ENCODE assay signal across 8 cellular contexts in the genomic region with DNA sequence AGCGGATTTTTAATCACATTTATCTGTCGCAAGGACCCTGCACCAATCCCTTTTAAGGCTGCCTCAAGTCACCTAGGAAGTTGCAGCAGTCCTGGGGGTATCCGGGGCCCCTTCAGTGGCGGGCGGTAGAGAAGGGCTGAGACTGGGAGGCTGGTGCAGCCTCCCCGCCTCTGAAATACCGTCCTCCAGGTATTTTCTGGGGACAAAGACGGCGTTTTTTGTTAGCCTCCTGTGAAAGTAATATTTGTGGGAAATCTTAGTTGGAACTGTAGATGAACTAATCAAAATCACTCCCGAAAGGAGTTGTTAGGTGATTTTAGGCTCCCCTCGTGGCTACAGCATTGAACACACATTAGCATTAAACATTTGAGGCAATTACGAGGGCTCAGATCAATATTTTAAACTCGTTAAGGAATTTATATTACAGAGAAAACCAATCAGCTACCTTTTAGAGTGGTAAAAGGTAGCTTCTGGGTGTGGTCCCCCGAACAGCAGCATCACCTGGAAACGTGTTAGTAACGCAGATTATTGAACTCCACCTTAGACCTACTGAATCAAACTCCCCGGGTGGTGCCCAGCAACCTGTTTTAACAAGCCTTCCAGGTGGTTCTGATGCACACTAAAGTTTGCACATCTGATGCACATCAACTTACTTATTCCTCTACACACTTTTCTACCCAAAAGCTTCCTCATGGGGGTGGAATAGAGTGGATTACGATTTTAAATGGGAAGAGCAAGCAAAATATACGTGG. TPM values are rescaled to one million over a fixed set of nuclear protein-coding genes. Genes with fewer than 3 reads are reported as not detected.
DNase-seq lines count a peak whose midpoint lies in the region; ATAC-seq and TF ChIP-seq lines count a peak whose summit lies in the region.

No MANE protein-coding gene starts in this region.

- H3K27ac ChIP-seq in DOHH2 (ENCODE audit: low read depth, low read length) = no peak overlapping the region
- H3K27ac ChIP-seq in GM23248 = no peak overlapping the region
- H3K27ac ChIP-seq in coronary artery = peak overlapping the region; percentile 93 to 98

- H3K36me3 ChIP-seq in DOHH2 (ENCODE audit: control insufficient read depth, low read length) = 0 out of 2 replicates have a peak, but pooled peaks cover 5% of the 10 kb centered on the region
- H3K36me3 ChIP-seq in GM23248 (ENCODE audit: low read depth) = no peaks in the 10 kb centered on the region
- no peaks in the 10 kb centered on the region for H3K36me3 ChIP-seq in mucosa of descending colon (ENCODE audit: low read depth)

- H3K4me3 ChIP-seq in DOHH2 (ENCODE audit: low read length) (peak overlapping the region; percentile 96), GM23248 (peak overlapping the region; percentile 78), coronary artery (peak overlapping the region; percentile 89), mucosa of descending colon (no peak overlapping the region)

- DNase-seq in GM23248 = peak; percentile 24
- peak; percentile 74 for DNase-seq in NCI-H146 treated with DMSO at 0.1 percent for 48 hours (lab: John Stamatoyannopoulos, UW; ENCODE audit: unreplicated experiment)
- DNase-seq in coronary artery (ENCODE audit: low spot score) = no peak
- DNase-seq in mucosa of descending colon = peak in 2 of 3 donors; percentile 39 to 45
- DNase-seq in GM03348 (ENCODE audit: low spot score) = no peak
- DNase-seq in stimulated activated CD4-positive, alpha-beta T cell treated with anti-CD3 and anti-CD28 coated beads, Interleukin-15, amount 100 ng/mL, for 24 hours = no peak
- DNase-seq in AG08396 (ENCODE audit: low spot score) = no peak

- H3K9ac ChIP-seq in GM23248 = peak overlapping the region; percentile 89

- intact Hi-C loops in mucosa of descending colon (cut with DNase I, micrococcal nuclease) = loop anchor here in 1 of 2 donors (5.0 kb wide), 1 partner anchor 162 kb away; the partner anchor contains the start of gene MRPS16

- H4K20me1 ChIP-seq in DOHH2 (ENCODE audit: control insufficient read depth, insufficient read depth, low read depth, low read length) = no peaks in the 10 kb centered on the region
- H4K20me1 ChIP-seq in GM23248 (ENCODE audit: insufficient read depth) = no peaks in the 10 kb centered on the region; the same call in 1 of the 2 replicates

- peak; percentile 54 for ATAC-seq in mucosa of descending colon

- H3K79me2 ChIP-seq in DOHH2 (ENCODE audit: control insufficient read depth, low read length) = peaks cover 42% of the 10 kb centered on the region
- H3K79me2 ChIP-seq in GM23248 (ENCODE audit: insufficient read depth) = peaks cover 28% of the 10 kb centered on the region

- H3F3A ChIP-seq in DOHH2 (ENCODE audit: control insufficient read depth, insufficient read depth) (peaks cover 4% of the 10 kb centered on the region; the same call in 1 of the 2 replicates), GM23248 (ENCODE audit: insufficient read depth) (peaks cover 31% of the 10 kb centered on the region)

- H3K4me2 ChIP-seq in DOHH2 (ENCODE audit: low read length) (peak overlapping the region; percentile 100), GM23248 (ENCODE audit: unreplicated experiment) (peak overlapping the region; percentile 96)

- no peak for TF ChIP-seq CTCF in DOHH2 (IDR thresholded peaks at IDR 0.05; ENCODE audit: low read depth, low read length, poor library complexity, severe bottlenecking)
- no peak for TF ChIP-seq CTCF in coronary artery (IDR thresholded peaks at IDR 0.05)
- no peak for TF ChIP-seq CTCF in mucosa of descending colon (IDR thresholded peaks at IDR 0.05)

- no peaks in the 10 kb centered on the region for H3K9me3 ChIP-seq in DOHH2 (ENCODE audit: control insufficient read depth, insufficient read depth, low read length)
- no peaks in the 10 kb centered on the region for H3K9me3 ChIP-seq in GM23248 (ENCODE audit: low read depth)
- H3K9me3 ChIP-seq in mucosa of descending colon = no peaks in the 10 kb centered on the region

- H3K4me1 ChIP-seq in DOHH2 (ENCODE audit: control insufficient read depth, low read length) (peaks cover 16% of the 10 kb centered on the region), GM23248 (ENCODE audit: insufficient read depth) (peaks cover 19% of the 10 kb centered on the region), mucosa of descending colon (ENCODE audit: low read depth) (peaks cover 17% of the 10 kb centered on the region)

- in situ Hi-C loops in GM23248 (cut with MboI) = no loop called here

- WGBS in GM23248 (ENCODE audit: low coverage in 1 of 2, low lambda C conversion rate in 2 of 2, missing lambda C conversion rate in 2 of 2), 2 experiments = 3 to 4% methylated on average over 19 of the region's 19 CpGs

- H3K27me3 ChIP-seq in DOHH2 (ENCODE audit: control insufficient read depth, low read length) (no peaks in the 10 kb centered on the region), GM23248 (replicated peaks; ENCODE audit: insufficient read depth) (no peaks in the 10 kb centered on the region)

- H2AFZ ChIP-seq in GM23248 = peak overlapping the region; percentile 91

- H3K9me2 ChIP-seq in DOHH2 (replicated peaks; ENCODE audit: control insufficient read depth, low read length) = no peaks in the 10 kb centered on the region
- H3K9me2 ChIP-seq in GM23248 (ENCODE audit: insufficient read depth) = no peaks in the 10 kb centered on the region

RNA-seq across cellular contexts. Expression of gene ANXA7, which starts 0.5 kb away (rescaled TPM):
- 118 and 152 TPM in 2 replicates for total RNA-seq in GM23248 (2014; rRNA removed; shearing (Covaris generic))
- polyA plus RNA-seq in GM23248 (2016; fragmentation: Nextera tagmentation; extraction: Ambion mirVana) = 167 and 178 TPM in 2 replicates
- 100 to 1,000 TPM in 1 of 3 donors, 10 to 100 TPM in 2; 93.7 to 106 (median 99.9) TPM for total RNA-seq in mucosa of descending colon

RNA-seq across cellular contexts. Expression of gene MSS51, which starts 19.0 kb away (rescaled TPM):
- 1.0 and 1.5 TPM in 2 replicates for total RNA-seq in GM23248 (2014; rRNA removed; shearing (Covaris generic))
- polyA plus RNA-seq in GM23248 (2016; fragmentation: Nextera tagmentation; extraction: Ambion mirVana) = 0.26 and 0.28 TPM in 2 replicates
- total RNA-seq in mucosa of descending colon = 1 to 10 TPM; 1.8 to 2.8 (median 2.7) TPM

RNA-seq across cellular contexts. Expression of gene CFAP70, which starts 55.7 kb away (rescaled TPM):
- total RNA-seq in GM23248 (2014; rRNA removed; shearing (Covaris generic)) = 0.38 and 0.43 TPM in 2 replicates
- 0.61 and 0.65 TPM in 2 replicates for polyA plus RNA-seq in GM23248 (2016; fragmentation: Nextera tagmentation; extraction: Ambion mirVana)
- total RNA-seq in mucosa of descending colon = 1 to 10 TPM in 2 of 3 donors, under 1 TPM in 1; 0.94 to 2.0 (median 1.2) TPM

Comparison
In these comparisons a context has a peak if more than half of its experiments do, and no peak if none do; other contexts are left out.
1. H3K27ac ChIP-seq: peak in coronary artery (2 of 2); none in DOHH2 (single experiment) and GM23248 (single experiment).
2. DNase-seq: peak in GM23248 (single experiment), NCI-H146 treated with DMSO at 0.1 percent for 48 hours (single experiment) and mucosa of descending colon (2 of 3); none in coronary artery (single experiment), GM03348 (single experiment), stimulated activated CD4-positive, alpha-beta T cell treated with anti-CD3 and anti-CD28 coated beads, Interleukin-15, amount 100 ng/mL, for 24 hours (single experiment) and AG08396 (single experiment).